In the genomic region with DNA sequence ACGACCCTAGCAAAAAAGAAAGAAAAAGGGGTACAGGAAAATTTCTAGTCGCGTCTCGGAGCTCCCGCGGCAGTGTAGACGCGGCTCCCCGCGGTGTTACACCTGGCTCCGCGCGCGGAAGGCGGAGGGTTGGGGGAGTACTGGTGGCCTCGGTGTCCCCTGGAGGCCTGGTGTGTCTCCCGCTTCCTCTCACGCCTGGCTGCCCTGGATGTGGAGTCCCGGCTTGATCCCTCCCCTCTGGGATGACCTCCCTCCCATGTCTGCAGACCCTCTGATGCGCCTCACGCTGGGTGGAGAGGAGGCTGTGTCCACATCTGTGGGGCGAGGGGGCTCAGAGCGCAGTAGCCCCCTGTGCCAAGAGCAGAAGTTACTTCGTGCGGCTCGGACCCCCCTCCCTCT, we compare ENCODE assay signal across 8 cellular contexts. TPM values are rescaled to one million over a fixed set of nuclear protein-coding genes. Genes with fewer than 3 reads are reported as not detected.
DNase-seq lines count a peak whose midpoint lies in the region; ATAC-seq and TF ChIP-seq lines count a peak whose summit lies in the region.

No MANE protein-coding gene starts in this region.

- no peaks in the 10 kb centered on the region for H3K9me2 ChIP-seq in Karpas-422 (replicated peaks; ENCODE audit: insufficient read depth, low read length)

- H3K4me1 Mint-ChIP-seq in activated naive CD8-positive, alpha-beta T cell treated with anti-CD3 and anti-CD28 coated beads, Interleukin-2, amount 10 ng/mL, durations not matched to agents 7 days and 5 days = peaks cover 7% of the 10 kb centered on the region

- H3K27me3 Mint-ChIP-seq in activated naive CD8-positive, alpha-beta T cell treated with anti-CD3 and anti-CD28 coated beads, Interleukin-2, amount 10 ng/mL, durations not matched to agents 7 days and 5 days = peaks cover 14% of the 10 kb centered on the region

- peaks cover 6% of the 10 kb centered on the region for H3K9me3 Mint-ChIP-seq in activated naive CD8-positive, alpha-beta T cell treated with anti-CD3 and anti-CD28 coated beads, Interleukin-2, amount 10 ng/mL, durations not matched to agents 7 days and 5 days

- peak overlapping the region; percentile 74 for H3K27ac ChIP-seq in C4-2B
- no peak overlapping the region for H3K27ac ChIP-seq in Karpas-422 (ENCODE audit: low read length)
- no peak overlapping the region for H3K27ac ChIP-seq in muscle layer of colon (ENCODE audit: low read depth, low read length)
- no peak overlapping the region for H3K27ac ChIP-seq in aorta (ENCODE audit: low read depth in 1 of 2, low read length in 2 of 2)

- no peak for ATAC-seq in activated naive CD8-positive, alpha-beta T cell treated with anti-CD3 and anti-CD28 coated beads, Interleukin-2, amount 10 ng/mL, durations not matched to agents 7 days and 5 days (ENCODE audit: low read depth)
- ATAC-seq in aorta (ENCODE audit: low FRiP score) (peak; percentile 37), HG03342 (IDR thresholded peaks at IDR 0.05; ENCODE audit: unreplicated experiment) (no peak)

- intact Hi-C loops in aorta (cut with DNase I) = no loop called here

- no peaks in the 10 kb centered on the region for H3K9me3 ChIP-seq in Karpas-422 (ENCODE audit: low read length)
- H3K9me3 ChIP-seq in muscle layer of colon (ENCODE audit: low read length) = no peaks in the 10 kb centered on the region
- H3K9me3 ChIP-seq in aorta (ENCODE audit: control insufficient read depth, low read length) = peaks cover 2% of the 10 kb centered on the region

- peaks cover 6% of the 10 kb centered on the region for H3K36me3 Mint-ChIP-seq in activated naive CD8-positive, alpha-beta T cell treated with anti-CD3 and anti-CD28 coated beads, Interleukin-2, amount 10 ng/mL, durations not matched to agents 7 days and 5 days

- H3K4me1 ChIP-seq in Karpas-422 (ENCODE audit: low read length) (peaks cover 11% of the 10 kb centered on the region), muscle layer of colon (ENCODE audit: insufficient read depth, low read length) (peaks cover 8% of the 10 kb centered on the region), aorta (ENCODE audit: control insufficient read depth in 1 of 2, insufficient read depth in 2 of 2, low read length in 2 of 2) (peaks cover 0 to 3% of the 10 kb centered on the region in 2 donors)

- no peak for DNase-seq in Karpas-422
- DNase-seq in activated naive CD8-positive, alpha-beta T cell treated with anti-CD3 and anti-CD28 coated beads, Interleukin-2, amount 10 ng/mL, durations not matched to agents 7 days and 5 days = peak; percentile 49
- DNase-seq in aorta = no peak
- DNase-seq in HCEC 1CT = no peak
- DNase-seq in kidney tubule cell (ENCODE audit: low spot score) = no peak

- no peak for TF ChIP-seq CTCF in C4-2B (conservative IDR thresholded peaks at IDR 0.05)

- peaks cover 28% of the 10 kb centered on the region for H4K20me1 ChIP-seq in Karpas-422 (ENCODE audit: insufficient read depth, low read depth, low read length)

- no peak overlapping the region; the same call in 1 of the 2 replicates for H2AFZ ChIP-seq in Karpas-422 (ENCODE audit: low read length)

- no peaks in the 10 kb centered on the region for H3K79me2 ChIP-seq in Karpas-422 (ENCODE audit: low read length)

- 2 to 3% methylated on average over 26 of the region's 26 CpGs for WGBS in aorta, 2 donors

- POLR2A ChIA-PET in activated naive CD8-positive, alpha-beta T cell treated with anti-CD3 and anti-CD28 coated beads, Interleukin-2, amount 10 ng/mL, durations not matched to agents 7 days and 5 days (lab: Charles Lee) = interaction anchor here (1.3 kb wide), 1 partner anchor 231 kb away, joined by 4 read pairs; no protein-coding TSS in a partner anchor

- peak overlapping the region; percentile 66 for H3K27ac Mint-ChIP-seq in activated naive CD8-positive, alpha-beta T cell treated with anti-CD3 and anti-CD28 coated beads, Interleukin-2, amount 10 ng/mL, durations not matched to agents 7 days and 5 days

- H3K36me3 ChIP-seq in Karpas-422 (ENCODE audit: insufficient read depth, low read length) (no peaks in the 10 kb centered on the region), muscle layer of colon (ENCODE audit: insufficient read depth, low read length) (no peaks in the 10 kb centered on the region), aorta (ENCODE audit: control insufficient read depth in 1 of 2, insufficient read depth in 2 of 2, low read length in 1 of 2) (no peaks in the 10 kb centered on the region)

- peak overlapping the region; percentile 87 for H3K4me3 Mint-ChIP-seq in activated naive CD8-positive, alpha-beta T cell treated with anti-CD3 and anti-CD28 coated beads, Interleukin-2, amount 10 ng/mL, durations not matched to agents 7 days and 5 days

- peak overlapping the region; percentile 77 for H3K9ac ChIP-seq in Karpas-422 (ENCODE audit: low read length)
- no peak overlapping the region for H3K9ac ChIP-seq in muscle layer of colon (ENCODE audit: low read length)

- H3K27me3 ChIP-seq in Karpas-422 (ENCODE audit: low read length) = no peaks in the 10 kb centered on the region
- peaks cover 3 to 31% of the 10 kb centered on the region in 2 donors for H3K27me3 ChIP-seq in muscle layer of colon (ENCODE audit: control insufficient read depth in 1 of 2, insufficient read depth in 2 of 2, low read length in 2 of 2)
- no peaks in the 10 kb centered on the region for H3K27me3 ChIP-seq in aorta (ENCODE audit: control insufficient read depth in 1 of 2, insufficient read depth in 2 of 2, low read length in 1 of 2)

- H3K4me2 ChIP-seq in Karpas-422 (ENCODE audit: low read depth, low read length, poor library complexity, severe bottlenecking) = peak overlapping the region; percentile 77

- H3K4me3 ChIP-seq in Karpas-422 (ENCODE audit: low read length) (peak overlapping the region; percentile 77), muscle layer of colon (ENCODE audit: low read depth in 1 of 2, low read length in 2 of 2) (peak overlapping the region; percentile 4 to 26), aorta (ENCODE audit: low read length in 2 of 2) (peak overlapping the region in 1 of 2 donors; percentile 74)

RNA-seq across cellular contexts. Expression of a gene that starts 1.2 kb away (rescaled TPM):
- 8.3 and 11.3 TPM in 2 replicates for total RNA-seq in Karpas-422 (2014; rRNA removed; shearing (Covaris generic); ENCODE audit: low replicate concordance)
- total RNA-seq in activated naive CD8-positive, alpha-beta T cell treated with anti-CD3 and anti-CD28 coated beads, Interleukin-2, amount 10 ng/mL, durations not matched to agents 7 days and 5 days = 10 to 100 TPM; 13.3 to 14.2 TPM
- total RNA-seq in aorta = 1 to 10 TPM; 2.3 to 3.4 TPM
- polyA plus RNA-seq in aorta = 1 to 10 TPM; 1.5 TPM
